16 cellular contexts compared by ENCODE assay signal in genomic region chr5:79985288-79985687, GRCh38. TPM values are rescaled to one million over a fixed set of nuclear protein-coding genes. Genes with fewer than 3 reads are reported as not detected.
A peak's percentile ranks its signal among the peaks of the same experiment; 100 is the strongest.
DNase-seq lines count a peak whose midpoint lies in the region; ATAC-seq lines count a peak whose summit lies in the region.
"Had no signal": no experiment of that assay in that cellular context is flagged by ENCODE, and none has a peak within 500 bp of the region (broad histone marks: within the 10 kb centered on the region; RNA-seq: fewer than 3 reads in every experiment).

No MANE protein-coding gene starts in this region.

- CTCF ChIA-PET in activated CD8-positive, alpha-beta memory T cell treated with anti-CD3 and anti-CD28 coated beads, Interleukin-2, amount 10 ng/mL, durations not matched to agents 7 days and 5 days (lab: Charles Lee): interaction anchor here (1.8 kb wide), 1 partner anchor 46 kb away, joined by 7 read pairs; no protein-coding TSS in a partner anchor

- no peaks in the 10 kb centered on the region for H3K9me3 Mint-ChIP-seq in activated CD8-positive, alpha-beta memory T cell treated with anti-CD3 and anti-CD28 coated beads, Interleukin-2, amount 10 ng/mL, durations not matched to agents 7 days and 5 days (ENCODE audit: low read depth)
- no peaks in the 10 kb centered on the region for H3K9me3 Mint-ChIP-seq in stimulated activated naive CD8-positive, alpha-beta T cell treated with anti-CD3 and anti-CD28 coated beads, Interleukin-15, Interleukin-2, amounts not matched to agents 100 ng/mL and 50 ng/mL, for 24 hours
- no peaks in the 10 kb centered on the region for H3K9me3 Mint-ChIP-seq in activated naive CD8-positive, alpha-beta T cell treated with anti-CD3 and anti-CD28 coated beads for 36 hours
- H3K9me3 Mint-ChIP-seq: CD4-positive, alpha-beta memory T cell had no signal

- H3K27ac Mint-ChIP-seq in activated CD8-positive, alpha-beta memory T cell treated with anti-CD3 and anti-CD28 coated beads, Interleukin-2, amount 10 ng/mL, durations not matched to agents 7 days and 5 days: peak overlapping the region; percentile 42
- H3K27ac Mint-ChIP-seq in stimulated activated naive CD8-positive, alpha-beta T cell treated with anti-CD3 and anti-CD28 coated beads, Interleukin-15, Interleukin-2, amounts not matched to agents 100 ng/mL and 50 ng/mL, for 24 hours: peak overlapping the region; percentile 99
- H3K27ac Mint-ChIP-seq in activated naive CD8-positive, alpha-beta T cell treated with anti-CD3 and anti-CD28 coated beads for 36 hours: peak overlapping the region; percentile 68

- ATAC-seq in activated CD8-positive, alpha-beta memory T cell treated with anti-CD3 and anti-CD28 coated beads, Interleukin-2, amount 10 ng/mL, durations not matched to agents 7 days and 5 days: no peak
- ATAC-seq in stimulated activated naive CD8-positive, alpha-beta T cell treated with anti-CD3 and anti-CD28 coated beads, Interleukin-15, Interleukin-2, amounts not matched to agents 100 U/mL and 50 U/mL, for 24 hours: no peak
- no peak for ATAC-seq in HG03520 (IDR thresholded peaks at IDR 0.05; ENCODE audit: unreplicated experiment)
- ATAC-seq: A549, HCT116 had no signal

- H3K4me3 Mint-ChIP-seq in activated CD8-positive, alpha-beta memory T cell treated with anti-CD3 and anti-CD28 coated beads, Interleukin-2, amount 10 ng/mL, durations not matched to agents 7 days and 5 days: peak overlapping the region; percentile 69
- H3K4me3 Mint-ChIP-seq in stimulated activated naive CD8-positive, alpha-beta T cell treated with anti-CD3 and anti-CD28 coated beads, Interleukin-15, Interleukin-2, amounts not matched to agents 100 ng/mL and 50 ng/mL, for 24 hours: peak overlapping the region; percentile 45
- no peak overlapping the region for H3K4me3 Mint-ChIP-seq in activated naive CD8-positive, alpha-beta T cell treated with anti-CD3 and anti-CD28 coated beads for 36 hours
- H3K4me3 Mint-ChIP-seq: CD4-positive, alpha-beta memory T cell had no signal

- peaks cover 76% of the 10 kb centered on the region for H3K4me1 Mint-ChIP-seq in activated CD8-positive, alpha-beta memory T cell treated with anti-CD3 and anti-CD28 coated beads, Interleukin-2, amount 10 ng/mL, durations not matched to agents 7 days and 5 days
- peaks cover 93% of the 10 kb centered on the region for H3K4me1 Mint-ChIP-seq in stimulated activated naive CD8-positive, alpha-beta T cell treated with anti-CD3 and anti-CD28 coated beads, Interleukin-15, Interleukin-2, amounts not matched to agents 100 ng/mL and 50 ng/mL, for 24 hours (ENCODE audit: low read depth)
- peaks cover 72% of the 10 kb centered on the region for H3K4me1 Mint-ChIP-seq in activated naive CD8-positive, alpha-beta T cell treated with anti-CD3 and anti-CD28 coated beads for 36 hours

- no peak for DNase-seq in activated CD8-positive, alpha-beta memory T cell treated with anti-CD3 and anti-CD28 coated beads, Interleukin-2, amount 10 ng/mL, durations not matched to agents 7 days and 5 days
- no peak for DNase-seq in activated CD8-positive, alpha-beta memory T cell treated with anti-CD3 and anti-CD28 coated beads, Interleukin-2, amount 50 U/mL, for 4 hours
- DNase-seq in stimulated activated naive CD8-positive, alpha-beta T cell treated with anti-CD3 and anti-CD28 coated beads, Interleukin-15, Interleukin-2, amounts not matched to agents 100 U/mL and 50 U/mL, for 24 hours: no peak
- no peak for DNase-seq in activated naive CD8-positive, alpha-beta T cell treated with anti-CD3 and anti-CD28 coated beads for 36 hours
- no peak for DNase-seq in dermis blood vessel endothelial cell
- DNase-seq: BE2C; CD4-positive, alpha-beta memory T cell; COR-L47; DMS153; DMS79 treated with DMSO at 0.1 percent for 48 hours; EL; GM23248 had no signal

- H3K27me3 Mint-ChIP-seq in activated CD8-positive, alpha-beta memory T cell treated with anti-CD3 and anti-CD28 coated beads, Interleukin-2, amount 10 ng/mL, durations not matched to agents 7 days and 5 days: no peaks in the 10 kb centered on the region
- H3K27me3 Mint-ChIP-seq in stimulated activated naive CD8-positive, alpha-beta T cell treated with anti-CD3 and anti-CD28 coated beads, Interleukin-15, Interleukin-2, amounts not matched to agents 100 ng/mL and 50 ng/mL, for 24 hours: no peaks in the 10 kb centered on the region
- no peaks in the 10 kb centered on the region for H3K27me3 Mint-ChIP-seq in activated naive CD8-positive, alpha-beta T cell treated with anti-CD3 and anti-CD28 coated beads for 36 hours
- H3K27me3 Mint-ChIP-seq: CD4-positive, alpha-beta memory T cell had no signal

- H3K36me3 Mint-ChIP-seq in activated CD8-positive, alpha-beta memory T cell treated with anti-CD3 and anti-CD28 coated beads, Interleukin-2, amount 10 ng/mL, durations not matched to agents 7 days and 5 days: peaks cover 72% of the 10 kb centered on the region
- peaks cover 83% of the 10 kb centered on the region for H3K36me3 Mint-ChIP-seq in stimulated activated naive CD8-positive, alpha-beta T cell treated with anti-CD3 and anti-CD28 coated beads, Interleukin-15, Interleukin-2, amounts not matched to agents 100 ng/mL and 50 ng/mL, for 24 hours (ENCODE audit: low read depth)
- peaks cover 74% of the 10 kb centered on the region for H3K36me3 Mint-ChIP-seq in activated naive CD8-positive, alpha-beta T cell treated with anti-CD3 and anti-CD28 coated beads for 36 hours

RNA-seq across cellular contexts. Expression of gene MTX3, which starts 5.8 kb away (rescaled TPM):
- total RNA-seq in activated CD8-positive, alpha-beta memory T cell treated with anti-CD3 and anti-CD28 coated beads, Interleukin-2, amount 10 ng/mL, durations not matched to agents 7 days and 5 days: 10 to 100 TPM; 31.4 to 39.8 TPM
- 10 to 100 TPM; 15.6 to 16.2 TPM for total RNA-seq in activated naive CD8-positive, alpha-beta T cell treated with anti-CD3 and anti-CD28 coated beads for 36 hours
- 7.0 and 8.5 TPM in 2 replicates for total RNA-seq in dermis blood vessel endothelial cell

RNA-seq across cellular contexts. Expression of gene THBS4, which starts 49.9 kb away (rescaled TPM):
- total RNA-seq in activated CD8-positive, alpha-beta memory T cell treated with anti-CD3 and anti-CD28 coated beads, Interleukin-2, amount 10 ng/mL, durations not matched to agents 7 days and 5 days: 1 to 10 TPM; 3.4 to 3.6 TPM
- under 1 TPM; 0.41 to 0.76 TPM for total RNA-seq in activated naive CD8-positive, alpha-beta T cell treated with anti-CD3 and anti-CD28 coated beads for 36 hours
- 0.28 and 1.4 TPM in 2 replicates for total RNA-seq in dermis blood vessel endothelial cell

Comparison
In these comparisons a context has a peak if more than half of its experiments do, and no peak if none do; other contexts are left out.
1. H3K27ac Mint-ChIP-seq: peak in every context shown above with its lines; median percentile 99 in stimulated activated naive CD8-positive, alpha-beta T cell treated with anti-CD3 and anti-CD28 coated beads, Interleukin-15, Interleukin-2, amounts not matched to agents 100 ng/mL and 50 ng/mL, for 24 hours; 68 in activated naive CD8-positive, alpha-beta T cell treated with anti-CD3 and anti-CD28 coated beads for 36 hours; 42 in activated CD8-positive, alpha-beta memory T cell treated with anti-CD3 and anti-CD28 coated beads, Interleukin-2, amount 10 ng/mL, durations not matched to agents 7 days and 5 days.